In the genomic region with DNA sequence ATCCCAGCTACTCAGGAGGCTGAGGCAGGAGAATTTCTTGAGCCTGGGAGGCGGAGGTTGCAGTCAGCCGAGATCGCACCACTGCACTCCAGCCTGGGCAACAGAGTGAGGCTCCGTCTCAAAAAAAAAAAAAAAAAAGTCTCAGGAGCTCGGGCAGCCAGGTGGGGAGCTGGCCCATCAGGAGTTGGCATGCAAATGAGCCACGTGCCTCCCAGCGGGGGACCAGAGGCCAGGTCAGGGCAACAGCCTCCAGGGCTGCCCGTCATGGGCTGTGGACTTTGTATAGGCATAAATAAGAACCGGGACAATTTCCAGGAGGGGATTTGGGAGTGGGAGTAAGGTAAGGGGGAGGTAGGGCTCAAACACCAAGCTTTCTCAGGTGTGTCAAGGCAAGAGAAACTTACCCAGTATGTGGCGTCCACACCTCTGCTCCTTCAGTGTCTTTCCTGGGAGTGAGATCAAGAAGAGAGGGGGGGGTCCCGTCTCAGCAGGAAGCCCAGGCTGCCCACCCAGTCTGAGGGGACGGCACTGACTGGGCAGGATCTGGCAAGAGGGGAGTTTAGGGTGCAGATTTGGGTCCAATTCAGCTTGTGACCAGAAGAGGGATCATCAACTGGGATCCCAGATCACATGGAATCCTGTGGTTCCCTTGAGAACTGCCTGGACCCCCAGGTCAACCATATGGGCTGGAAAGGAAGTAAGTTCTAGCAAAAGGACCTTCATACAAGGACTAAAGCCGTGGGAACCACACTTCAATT, we compare ENCODE assay signal across 1 cellular context.
TF ChIP-seq lines count a peak whose summit lies in the region.

No MANE protein-coding gene starts in this region.

TF ChIP-seq in HepG2, 621 proteins besides CTCF, POLR2A, EP300 and RAD21 (continued from another document and continues in another):
- TF ChIP-seq, protein P1, sequence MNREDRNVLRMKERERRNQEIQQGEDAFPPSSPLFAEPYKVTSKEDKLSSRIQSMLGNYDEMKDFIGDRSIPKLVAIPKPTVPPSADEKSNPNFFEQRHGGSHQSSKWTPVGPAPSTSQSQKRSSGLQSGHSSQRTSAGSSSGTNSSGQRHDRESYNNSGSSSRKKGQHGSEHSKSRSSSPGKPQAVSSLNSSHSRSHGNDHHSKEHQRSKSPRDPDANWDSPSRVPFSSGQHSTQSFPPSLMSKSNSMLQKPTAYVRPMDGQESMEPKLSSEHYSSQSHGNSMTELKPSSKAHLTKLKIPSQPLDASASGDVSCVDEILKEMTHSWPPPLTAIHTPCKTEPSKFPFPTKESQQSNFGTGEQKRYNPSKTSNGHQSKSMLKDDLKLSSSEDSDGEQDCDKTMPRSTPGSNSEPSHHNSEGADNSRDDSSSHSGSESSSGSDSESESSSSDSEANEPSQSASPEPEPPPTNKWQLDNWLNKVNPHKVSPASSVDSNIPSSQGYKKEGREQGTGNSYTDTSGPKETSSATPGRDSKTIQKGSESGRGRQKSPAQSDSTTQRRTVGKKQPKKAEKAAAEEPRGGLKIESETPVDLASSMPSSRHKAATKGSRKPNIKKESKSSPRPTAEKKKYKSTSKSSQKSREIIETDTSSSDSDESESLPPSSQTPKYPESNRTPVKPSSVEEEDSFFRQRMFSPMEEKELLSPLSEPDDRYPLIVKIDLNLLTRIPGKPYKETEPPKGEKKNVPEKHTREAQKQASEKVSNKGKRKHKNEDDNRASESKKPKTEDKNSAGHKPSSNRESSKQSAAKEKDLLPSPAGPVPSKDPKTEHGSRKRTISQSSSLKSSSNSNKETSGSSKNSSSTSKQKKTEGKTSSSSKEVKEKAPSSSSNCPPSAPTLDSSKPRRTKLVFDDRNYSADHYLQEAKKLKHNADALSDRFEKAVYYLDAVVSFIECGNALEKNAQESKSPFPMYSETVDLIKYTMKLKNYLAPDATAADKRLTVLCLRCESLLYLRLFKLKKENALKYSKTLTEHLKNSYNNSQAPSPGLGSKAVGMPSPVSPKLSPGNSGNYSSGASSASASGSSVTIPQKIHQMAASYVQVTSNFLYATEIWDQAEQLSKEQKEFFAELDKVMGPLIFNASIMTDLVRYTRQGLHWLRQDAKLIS (CRISPR knock-in tag; IDR thresholded peaks at IDR 0.05), result no peak
- TF ChIP-seq IRX3 (CRISPR knock-in tag; IDR thresholded peaks at IDR 0.05; ENCODE audit: borderline replicate concordance, low read depth) (no peak), NFYC (CRISPR knock-in tag; IDR thresholded peaks at IDR 0.05) (no peak), TRIM24 (CRISPR knock-in tag; IDR thresholded peaks at IDR 0.05) (no peak), HIVEP1 (CRISPR knock-in tag; IDR thresholded peaks at IDR 0.05) (peak; percentile 74; the same call in 1 of the 2 replicates), ZNF850 (CRISPR knock-in tag; conservative IDR thresholded peaks at IDR 0.05) (no peak), TCF7 (IDR thresholded peaks at IDR 0.05; ENCODE audit: low read depth) (no peak), ZNF484 (CRISPR knock-in tag; IDR thresholded peaks at IDR 0.05; ENCODE audit: borderline replicate concordance, low read depth) (no peak), ZFP1 (CRISPR knock-in tag; IDR thresholded peaks at IDR 0.05) (no peak), MTF2 (CRISPR knock-in tag; IDR thresholded peaks at IDR 0.05; ENCODE audit: borderline replicate concordance) (no peak), STAT5B (CRISPR knock-in tag; IDR thresholded peaks at IDR 0.05) (no peak), ZNF790 (CRISPR knock-in tag; IDR thresholded peaks at IDR 0.05; ENCODE audit: borderline replicate concordance) (no peak), DNMT3B (CRISPR knock-in tag; conservative IDR thresholded peaks at IDR 0.05) (no peak), TCF12 (IDR thresholded peaks at IDR 0.05) (no peak), TCF12 (CRISPR knock-in tag; IDR thresholded peaks at IDR 0.05) (no peak), NR3C1 (CRISPR knock-in tag; IDR thresholded peaks at IDR 0.05) (no peak), ZNF460 (CRISPR knock-in tag; IDR thresholded peaks at IDR 0.05; ENCODE audit: borderline replicate concordance) (no peak; the same call in 1 of the 2 replicates), ZNF383 (CRISPR knock-in tag; IDR thresholded peaks at IDR 0.05; ENCODE audit: borderline replicate concordance) (no peak), NCOA1 (CRISPR knock-in tag; IDR thresholded peaks at IDR 0.05) (no peak), ZNF367 (CRISPR knock-in tag; IDR thresholded peaks at IDR 0.05; ENCODE audit: borderline replicate concordance) (no peak), RARA (CRISPR knock-in tag; IDR thresholded peaks at IDR 0.05) (peak; percentile 73), ZMAT3 (CRISPR knock-in tag; conservative IDR thresholded peaks at IDR 0.05) (peak; percentile 55; the same call in 1 of the 2 replicates), HDAC2 (CRISPR knock-in tag; IDR thresholded peaks at IDR 0.05) (peak; percentile 47; the same call in 1 of the 2 replicates), ZBTB42 (CRISPR knock-in tag; IDR thresholded peaks at IDR 0.05) (no peak), DNMT1 (CRISPR knock-in tag; IDR thresholded peaks at IDR 0.05) (no peak), ZIK1 (CRISPR knock-in tag; IDR thresholded peaks at IDR 0.05; ENCODE audit: borderline replicate concordance, low read depth) (no peak), EED (CRISPR knock-in tag; IDR thresholded peaks at IDR 0.05) (no peak), MLLT10 (CRISPR knock-in tag; IDR thresholded peaks at IDR 0.05) (no peak), ZNF263 (CRISPR knock-in tag; IDR thresholded peaks at IDR 0.05) (no peak), MTA1 (CRISPR knock-in tag; IDR thresholded peaks at IDR 0.05; ENCODE audit: borderline replicate concordance) (0 out of 2 replicates have a peak, but pooled peaks have one; percentile 51), ZNF841 (CRISPR knock-in tag; IDR thresholded peaks at IDR 0.05; ENCODE audit: borderline replicate concordance) (no peak), ZNF124 (CRISPR knock-in tag; IDR thresholded peaks at IDR 0.05) (no peak)
- TF ChIP-seq, protein P2, sequence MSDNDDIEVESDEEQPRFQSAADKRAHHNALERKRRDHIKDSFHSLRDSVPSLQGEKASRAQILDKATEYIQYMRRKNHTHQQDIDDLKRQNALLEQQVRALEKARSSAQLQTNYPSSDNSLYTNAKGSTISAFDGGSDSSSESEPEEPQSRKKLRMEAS (IDR thresholded peaks at IDR 0.05), result peak; percentile 78
- TF ChIP-seq, protein P3, sequence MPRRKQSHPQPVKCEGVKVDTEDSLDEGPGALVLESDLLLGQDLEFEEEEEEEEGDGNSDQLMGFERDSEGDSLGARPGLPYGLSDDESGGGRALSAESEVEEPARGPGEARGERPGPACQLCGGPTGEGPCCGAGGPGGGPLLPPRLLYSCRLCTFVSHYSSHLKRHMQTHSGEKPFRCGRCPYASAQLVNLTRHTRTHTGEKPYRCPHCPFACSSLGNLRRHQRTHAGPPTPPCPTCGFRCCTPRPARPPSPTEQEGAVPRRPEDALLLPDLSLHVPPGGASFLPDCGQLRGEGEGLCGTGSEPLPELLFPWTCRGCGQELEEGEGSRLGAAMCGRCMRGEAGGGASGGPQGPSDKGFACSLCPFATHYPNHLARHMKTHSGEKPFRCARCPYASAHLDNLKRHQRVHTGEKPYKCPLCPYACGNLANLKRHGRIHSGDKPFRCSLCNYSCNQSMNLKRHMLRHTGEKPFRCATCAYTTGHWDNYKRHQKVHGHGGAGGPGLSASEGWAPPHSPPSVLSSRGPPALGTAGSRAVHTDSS (CRISPR knock-in tag; conservative IDR thresholded peaks at IDR 0.05), result 0 out of 2 replicates have a peak, but pooled peaks have one; percentile 67
- TF ChIP-seq, protein P4, sequence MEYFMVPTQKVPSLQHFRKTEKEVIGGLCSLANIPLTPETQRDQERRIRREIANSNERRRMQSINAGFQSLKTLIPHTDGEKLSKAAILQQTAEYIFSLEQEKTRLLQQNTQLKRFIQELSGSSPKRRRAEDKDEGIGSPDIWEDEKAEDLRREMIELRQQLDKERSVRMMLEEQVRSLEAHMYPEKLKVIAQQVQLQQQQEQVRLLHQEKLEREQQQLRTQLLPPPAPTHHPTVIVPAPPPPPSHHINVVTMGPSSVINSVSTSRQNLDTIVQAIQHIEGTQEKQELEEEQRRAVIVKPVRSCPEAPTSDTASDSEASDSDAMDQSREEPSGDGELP (IDR thresholded peaks at IDR 0.05; ENCODE audit: borderline replicate concordance, low read depth), result no peak; the same call in 1 of the 2 replicates
- TF ChIP-seq, protein P5, sequence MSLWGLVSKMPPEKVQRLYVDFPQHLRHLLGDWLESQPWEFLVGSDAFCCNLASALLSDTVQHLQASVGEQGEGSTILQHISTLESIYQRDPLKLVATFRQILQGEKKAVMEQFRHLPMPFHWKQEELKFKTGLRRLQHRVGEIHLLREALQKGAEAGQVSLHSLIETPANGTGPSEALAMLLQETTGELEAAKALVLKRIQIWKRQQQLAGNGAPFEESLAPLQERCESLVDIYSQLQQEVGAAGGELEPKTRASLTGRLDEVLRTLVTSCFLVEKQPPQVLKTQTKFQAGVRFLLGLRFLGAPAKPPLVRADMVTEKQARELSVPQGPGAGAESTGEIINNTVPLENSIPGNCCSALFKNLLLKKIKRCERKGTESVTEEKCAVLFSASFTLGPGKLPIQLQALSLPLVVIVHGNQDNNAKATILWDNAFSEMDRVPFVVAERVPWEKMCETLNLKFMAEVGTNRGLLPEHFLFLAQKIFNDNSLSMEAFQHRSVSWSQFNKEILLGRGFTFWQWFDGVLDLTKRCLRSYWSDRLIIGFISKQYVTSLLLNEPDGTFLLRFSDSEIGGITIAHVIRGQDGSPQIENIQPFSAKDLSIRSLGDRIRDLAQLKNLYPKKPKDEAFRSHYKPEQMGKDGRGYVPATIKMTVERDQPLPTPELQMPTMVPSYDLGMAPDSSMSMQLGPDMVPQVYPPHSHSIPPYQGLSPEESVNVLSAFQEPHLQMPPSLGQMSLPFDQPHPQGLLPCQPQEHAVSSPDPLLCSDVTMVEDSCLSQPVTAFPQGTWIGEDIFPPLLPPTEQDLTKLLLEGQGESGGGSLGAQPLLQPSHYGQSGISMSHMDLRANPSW (CRISPR knock-in tag; IDR thresholded peaks at IDR 0.05; ENCODE audit: borderline replicate concordance), result 0 out of 2 replicates have a peak, but pooled peaks have one; percentile 34
- TF ChIP-seq, protein P6, sequence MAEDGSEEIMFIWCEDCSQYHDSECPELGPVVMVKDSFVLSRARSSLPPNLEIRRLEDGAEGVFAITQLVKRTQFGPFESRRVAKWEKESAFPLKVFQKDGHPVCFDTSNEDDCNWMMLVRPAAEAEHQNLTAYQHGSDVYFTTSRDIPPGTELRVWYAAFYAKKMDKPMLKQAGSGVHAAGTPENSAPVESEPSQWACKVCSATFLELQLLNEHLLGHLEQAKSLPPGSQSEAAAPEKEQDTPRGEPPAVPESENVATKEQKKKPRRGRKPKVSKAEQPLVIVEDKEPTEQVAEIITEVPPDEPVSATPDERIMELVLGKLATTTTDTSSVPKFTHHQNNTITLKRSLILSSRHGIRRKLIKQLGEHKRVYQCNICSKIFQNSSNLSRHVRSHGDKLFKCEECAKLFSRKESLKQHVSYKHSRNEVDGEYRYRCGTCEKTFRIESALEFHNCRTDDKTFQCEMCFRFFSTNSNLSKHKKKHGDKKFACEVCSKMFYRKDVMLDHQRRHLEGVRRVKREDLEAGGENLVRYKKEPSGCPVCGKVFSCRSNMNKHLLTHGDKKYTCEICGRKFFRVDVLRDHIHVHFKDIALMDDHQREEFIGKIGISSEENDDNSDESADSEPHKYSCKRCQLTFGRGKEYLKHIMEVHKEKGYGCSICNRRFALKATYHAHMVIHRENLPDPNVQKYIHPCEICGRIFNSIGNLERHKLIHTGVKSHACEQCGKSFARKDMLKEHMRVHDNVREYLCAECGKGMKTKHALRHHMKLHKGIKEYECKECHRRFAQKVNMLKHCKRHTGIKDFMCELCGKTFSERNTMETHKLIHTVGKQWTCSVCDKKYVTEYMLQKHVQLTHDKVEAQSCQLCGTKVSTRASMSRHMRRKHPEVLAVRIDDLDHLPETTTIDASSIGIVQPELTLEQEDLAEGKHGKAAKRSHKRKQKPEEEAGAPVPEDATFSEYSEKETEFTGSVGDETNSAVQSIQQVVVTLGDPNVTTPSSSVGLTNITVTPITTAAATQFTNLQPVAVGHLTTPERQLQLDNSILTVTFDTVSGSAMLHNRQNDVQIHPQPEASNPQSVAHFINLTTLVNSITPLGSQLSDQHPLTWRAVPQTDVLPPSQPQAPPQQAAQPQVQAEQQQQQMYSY (CRISPR knock-in tag; IDR thresholded peaks at IDR 0.05), result peak; percentile 52; the same call in 1 of the 2 replicates
- TF ChIP-seq, protein P7, sequence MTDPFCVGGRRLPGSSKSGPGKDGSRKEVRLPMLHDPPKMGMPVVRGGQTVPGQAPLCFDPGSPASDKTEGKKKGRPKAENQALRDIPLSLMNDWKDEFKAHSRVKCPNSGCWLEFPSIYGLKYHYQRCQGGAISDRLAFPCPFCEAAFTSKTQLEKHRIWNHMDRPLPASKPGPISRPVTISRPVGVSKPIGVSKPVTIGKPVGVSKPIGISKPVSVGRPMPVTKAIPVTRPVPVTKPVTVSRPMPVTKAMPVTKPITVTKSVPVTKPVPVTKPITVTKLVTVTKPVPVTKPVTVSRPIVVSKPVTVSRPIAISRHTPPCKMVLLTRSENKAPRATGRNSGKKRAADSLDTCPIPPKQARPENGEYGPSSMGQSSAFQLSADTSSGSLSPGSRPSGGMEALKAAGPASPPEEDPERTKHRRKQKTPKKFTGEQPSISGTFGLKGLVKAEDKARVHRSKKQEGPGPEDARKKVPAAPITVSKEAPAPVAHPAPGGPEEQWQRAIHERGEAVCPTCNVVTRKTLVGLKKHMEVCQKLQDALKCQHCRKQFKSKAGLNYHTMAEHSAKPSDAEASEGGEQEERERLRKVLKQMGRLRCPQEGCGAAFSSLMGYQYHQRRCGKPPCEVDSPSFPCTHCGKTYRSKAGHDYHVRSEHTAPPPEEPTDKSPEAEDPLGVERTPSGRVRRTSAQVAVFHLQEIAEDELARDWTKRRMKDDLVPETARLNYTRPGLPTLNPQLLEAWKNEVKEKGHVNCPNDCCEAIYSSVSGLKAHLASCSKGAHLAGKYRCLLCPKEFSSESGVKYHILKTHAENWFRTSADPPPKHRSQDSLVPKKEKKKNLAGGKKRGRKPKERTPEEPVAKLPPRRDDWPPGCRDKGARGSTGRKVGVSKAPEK (CRISPR knock-in tag; IDR thresholded peaks at IDR 0.05; ENCODE audit: borderline replicate concordance), result no peak
- TF ChIP-seq, protein P8, sequence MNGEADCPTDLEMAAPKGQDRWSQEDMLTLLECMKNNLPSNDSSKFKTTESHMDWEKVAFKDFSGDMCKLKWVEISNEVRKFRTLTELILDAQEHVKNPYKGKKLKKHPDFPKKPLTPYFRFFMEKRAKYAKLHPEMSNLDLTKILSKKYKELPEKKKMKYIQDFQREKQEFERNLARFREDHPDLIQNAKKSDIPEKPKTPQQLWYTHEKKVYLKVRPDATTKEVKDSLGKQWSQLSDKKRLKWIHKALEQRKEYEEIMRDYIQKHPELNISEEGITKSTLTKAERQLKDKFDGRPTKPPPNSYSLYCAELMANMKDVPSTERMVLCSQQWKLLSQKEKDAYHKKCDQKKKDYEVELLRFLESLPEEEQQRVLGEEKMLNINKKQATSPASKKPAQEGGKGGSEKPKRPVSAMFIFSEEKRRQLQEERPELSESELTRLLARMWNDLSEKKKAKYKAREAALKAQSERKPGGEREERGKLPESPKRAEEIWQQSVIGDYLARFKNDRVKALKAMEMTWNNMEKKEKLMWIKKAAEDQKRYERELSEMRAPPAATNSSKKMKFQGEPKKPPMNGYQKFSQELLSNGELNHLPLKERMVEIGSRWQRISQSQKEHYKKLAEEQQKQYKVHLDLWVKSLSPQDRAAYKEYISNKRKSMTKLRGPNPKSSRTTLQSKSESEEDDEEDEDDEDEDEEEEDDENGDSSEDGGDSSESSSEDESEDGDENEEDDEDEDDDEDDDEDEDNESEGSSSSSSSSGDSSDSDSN (CRISPR knock-in tag; IDR thresholded peaks at IDR 0.05), result peak; percentile 32
- TF ChIP-seq, protein P9, sequence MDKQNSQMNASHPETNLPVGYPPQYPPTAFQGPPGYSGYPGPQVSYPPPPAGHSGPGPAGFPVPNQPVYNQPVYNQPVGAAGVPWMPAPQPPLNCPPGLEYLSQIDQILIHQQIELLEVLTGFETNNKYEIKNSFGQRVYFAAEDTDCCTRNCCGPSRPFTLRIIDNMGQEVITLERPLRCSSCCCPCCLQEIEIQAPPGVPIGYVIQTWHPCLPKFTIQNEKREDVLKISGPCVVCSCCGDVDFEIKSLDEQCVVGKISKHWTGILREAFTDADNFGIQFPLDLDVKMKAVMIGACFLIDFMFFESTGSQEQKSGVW (CRISPR knock-in tag; IDR thresholded peaks at IDR 0.05; ENCODE audit: borderline replicate concordance), result no peak
